In genomic region chr19:4521170-4521887, GRCh38 we compare ENCODE assay signal across 22 cellular contexts. TPM values are rescaled to one million over a fixed set of nuclear protein-coding genes. Genes with fewer than 3 reads are reported as not detected.
DNase-seq lines count a peak whose midpoint lies in the region; ATAC-seq and TF ChIP-seq lines count a peak whose summit lies in the region.
"Had no signal": no experiment of that assay in that cellular context is flagged by ENCODE, and none has a peak within 500 bp of the region (broad histone marks: within the 10 kb centered on the region; RNA-seq: fewer than 3 reads in every experiment).

No MANE protein-coding gene starts in this region.

- no peak overlapping the region for H2BK15ac ChIP-seq in mesenchymal stem cell (ENCODE audit: low read depth, poor library complexity, severe bottlenecking)

- ATAC-seq in HG03045 (IDR thresholded peaks at IDR 0.05; ENCODE audit: unreplicated experiment), result no peak
- ATAC-seq: gastroesophageal sphincter had no signal

- no peak overlapping the region for H3K9ac ChIP-seq in mesenchymal stem cell (ENCODE audit: low read length)

- H3K4me2 ChIP-seq in mesenchymal stem cell (ENCODE audit: low read length, poor library complexity, severe bottlenecking), result no peak overlapping the region

- 75% methylated on average over 11 of the region's 11 CpGs for WGBS in mesenchymal stem cell

- H2AK5ac ChIP-seq in mesenchymal stem cell (ENCODE audit: low read length, severe bottlenecking), result no peak overlapping the region

- H3K4ac ChIP-seq in mesenchymal stem cell (ENCODE audit: low read depth in 1 of 2, low read length in 2 of 2), result no peak overlapping the region

- H3K79me1 ChIP-seq in mesenchymal stem cell (replicated peaks; ENCODE audit: low read length, poor library complexity, severe bottlenecking), result no peaks in the 10 kb centered on the region

- no peaks in the 10 kb centered on the region for H3K9me3 ChIP-seq in mesenchymal stem cell (ENCODE audit: control insufficient read depth, low read length)
- H3K9me3 ChIP-seq: gastroesophageal sphincter had no signal

- H3K4me3 ChIP-seq in cardiac fibroblast (replicated peaks in 1 of 2; ENCODE audit: low read depth in 2 of 2, low read length in 2 of 2), result no peak overlapping the region
- H3K4me3 ChIP-seq in mesenchymal stem cell (ENCODE audit: insufficient read depth in 1 of 2, low read depth in 1 of 2, low read length in 2 of 2), result no peak overlapping the region
- H3K4me3 ChIP-seq: gastroesophageal sphincter had no signal

- H3K4me1 ChIP-seq in mesenchymal stem cell (ENCODE audit: control insufficient read depth, insufficient read depth, low read depth, low read length), result peaks cover 29% of the 10 kb centered on the region

- H2BK5ac ChIP-seq in mesenchymal stem cell (ENCODE audit: low read depth, low read length, poor library complexity, severe bottlenecking), result no peak overlapping the region

- peaks cover 0 to 21% of the 10 kb centered on the region in 2 experiments for H3K27me3 ChIP-seq in mesenchymal stem cell (ENCODE audit: control insufficient read depth in 1 of 2, insufficient read depth in 1 of 2, low read length in 2 of 2)
- H3K27me3 ChIP-seq: gastroesophageal sphincter had no signal

- H3K18ac ChIP-seq in mesenchymal stem cell (ENCODE audit: low read depth in 1 of 2, low read length in 2 of 2), result no peak overlapping the region

- H4K91ac ChIP-seq in mesenchymal stem cell (ENCODE audit: low read length), result no peak overlapping the region

- no peak overlapping the region for H2BK120ac ChIP-seq in mesenchymal stem cell (ENCODE audit: low read depth, low read length)

- DNase-seq in A172 (ENCODE audit: low spot score) (peak; percentile 61), GM03348 (ENCODE audit: low spot score) (peak; percentile 43), cardiac fibroblast (ENCODE audit: low read depth in 2 of 2) (peak; percentile 37 to 47), mesenchymal stem cell (peak; percentile 16), Ammon's horn (ENCODE audit: low spot score) (no peak), AG08395 (ENCODE audit: low spot score) (no peak), MV-4-11 (lab: John Stamatoyannopoulos, UW) (no peak)
- DNase-seq: ACHN; caudate nucleus; CD4-positive, alpha-beta T cell; KBM-7; NCI-H187 treated with DMSO at 0.1 percent for 48 hours; NCI-H226; nephron progenitor cell; OCI-M1; posterior cingulate gyrus; substantia nigra; WERI-Rb-1 had no signal

- no peak overlapping the region for H2AFZ ChIP-seq in mesenchymal stem cell (ENCODE audit: low read depth, low read length)

- H3K27ac ChIP-seq in mesenchymal stem cell (ENCODE audit: low read length, poor library complexity, severe bottlenecking), result no peak overlapping the region
- H3K27ac ChIP-seq: WERI-Rb-1 had no signal

- H2BK12ac ChIP-seq in mesenchymal stem cell (ENCODE audit: low read length in 2 of 2), result no peak overlapping the region

- TF ChIP-seq CTCF in cardiac fibroblast (IDR thresholded peaks at IDR 0.05; ENCODE audit: low read depth, low read length), result no peak

- no peak overlapping the region for H3K23ac ChIP-seq in mesenchymal stem cell (ENCODE audit: low read length in 2 of 2)

- no peak overlapping the region for H3K14ac ChIP-seq in mesenchymal stem cell (ENCODE audit: low read length in 2 of 2)

- no peak overlapping the region for H4K8ac ChIP-seq in mesenchymal stem cell (ENCODE audit: low read length)

- no peaks in the 10 kb centered on the region for H3K36me3 ChIP-seq in mesenchymal stem cell (ENCODE audit: control insufficient read depth in 1 of 2, insufficient read depth in 2 of 2, low read depth in 1 of 2, low read length in 2 of 2)
- H3K36me3 ChIP-seq: gastroesophageal sphincter, WERI-Rb-1 had no signal

RNA-seq across cellular contexts. Expression of gene PLIN4, which starts 3.0 kb away (rescaled TPM):
- 0.17 TPM in 2 replicates for total RNA-seq in A172 (2014; rRNA removed; shearing (Covaris generic))
- 0.01 TPM for polyA plus RNA-seq in mesenchymal stem cell (2013, experiment 1 of 2)
- polyA plus RNA-seq in mesenchymal stem cell (2013, experiment 2 of 2), result 0.01 TPM
- total RNA-seq: CD4-positive, alpha-beta T cell had no signal

RNA-seq across cellular contexts. Expression of gene PLIN5, which starts 13.7 kb away (rescaled TPM):
- not detected in 2 replicates for total RNA-seq in A172 (2014; rRNA removed; shearing (Covaris generic))
- not detected for polyA plus RNA-seq in mesenchymal stem cell (2013, experiment 1 of 2)
- polyA plus RNA-seq in mesenchymal stem cell (2013, experiment 2 of 2), result not detected
- total RNA-seq: kidney epithelial cell, SK-MEL-5 had no signal

RNA-seq across cellular contexts. Expression of gene LRG1, which starts 18.5 kb away (rescaled TPM):
- 0.09 and 0.10 TPM in 2 replicates for total RNA-seq in A172 (2014; rRNA removed; shearing (Covaris generic))
- 0.01 TPM for polyA plus RNA-seq in mesenchymal stem cell (2013, experiment 1 of 2)
- polyA plus RNA-seq in mesenchymal stem cell (2013, experiment 2 of 2), result not detected
- total RNA-seq: CD4-positive, alpha-beta T cell had no signal

RNA-seq across cellular contexts. Expression of gene SEMA6B, which starts 38.2 kb away (rescaled TPM):
- total RNA-seq in A172 (2014; rRNA removed; shearing (Covaris generic)), result 29.2 and 34.1 TPM in 2 replicates
- polyA plus RNA-seq in mesenchymal stem cell (2013, experiment 1 of 2), result 2.7 TPM
- polyA plus RNA-seq in mesenchymal stem cell (2013, experiment 2 of 2), result 2.6 TPM

RNA-seq across cellular contexts. Expression of gene HDGFL2, which starts 49.2 kb away (rescaled TPM):
- total RNA-seq in A172 (2014; rRNA removed; shearing (Covaris generic)), result 53.9 and 88.2 TPM in 2 replicates
- 45.0 TPM for polyA plus RNA-seq in mesenchymal stem cell (2013, experiment 1 of 2)
- polyA plus RNA-seq in mesenchymal stem cell (2013, experiment 2 of 2), result 43.4 TPM

Comparison
In these comparisons a context has a peak if more than half of its experiments do, and no peak if none do; other contexts are left out.
1. DNase-seq: peak in A172 (single experiment), GM03348 (single experiment), cardiac fibroblast (2 of 2) and mesenchymal stem cell (single experiment); none in Ammon's horn (single experiment), AG08395 (single experiment) and MV-4-11 (single experiment).